1 cellular context compared by ENCODE assay signal in the genomic region with DNA sequence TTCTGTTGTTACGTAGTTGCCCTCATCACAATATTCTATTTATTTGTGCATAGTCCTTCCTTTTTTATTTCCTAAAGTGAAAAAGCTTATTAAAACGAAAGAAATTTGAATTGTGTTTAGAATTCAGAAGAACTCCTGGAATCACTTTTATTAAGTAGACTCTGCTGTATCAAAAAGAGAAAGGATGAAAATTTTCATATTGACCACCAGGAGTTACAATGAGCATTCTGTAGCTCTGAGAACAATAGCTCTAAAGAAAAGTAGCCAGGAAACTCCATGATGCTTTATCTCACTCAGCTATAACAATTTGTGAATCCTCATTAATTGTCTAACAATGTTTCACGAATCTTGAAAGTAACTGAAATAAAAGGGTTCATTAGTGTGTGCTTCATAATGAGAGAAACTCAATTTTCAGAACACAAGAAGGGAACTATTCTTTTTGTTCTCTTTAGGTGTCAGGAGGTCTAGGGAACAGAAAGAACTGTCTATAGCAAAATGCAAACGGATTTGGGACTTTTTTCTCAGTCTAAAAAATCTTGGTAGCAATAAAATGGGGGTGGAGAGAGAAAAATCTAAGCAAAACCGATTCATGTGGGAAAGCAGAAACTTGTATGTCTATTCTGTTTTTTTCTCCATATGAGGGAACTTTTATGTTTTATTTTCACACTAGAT.
TF ChIP-seq lines count a peak whose summit lies in the region.

No MANE protein-coding gene starts in this region.

TF ChIP-seq in GM12878, 131 proteins besides CTCF, POLR2A, EP300 and RAD21 (continued from another document):
- TF ChIP-seq, protein P1, sequence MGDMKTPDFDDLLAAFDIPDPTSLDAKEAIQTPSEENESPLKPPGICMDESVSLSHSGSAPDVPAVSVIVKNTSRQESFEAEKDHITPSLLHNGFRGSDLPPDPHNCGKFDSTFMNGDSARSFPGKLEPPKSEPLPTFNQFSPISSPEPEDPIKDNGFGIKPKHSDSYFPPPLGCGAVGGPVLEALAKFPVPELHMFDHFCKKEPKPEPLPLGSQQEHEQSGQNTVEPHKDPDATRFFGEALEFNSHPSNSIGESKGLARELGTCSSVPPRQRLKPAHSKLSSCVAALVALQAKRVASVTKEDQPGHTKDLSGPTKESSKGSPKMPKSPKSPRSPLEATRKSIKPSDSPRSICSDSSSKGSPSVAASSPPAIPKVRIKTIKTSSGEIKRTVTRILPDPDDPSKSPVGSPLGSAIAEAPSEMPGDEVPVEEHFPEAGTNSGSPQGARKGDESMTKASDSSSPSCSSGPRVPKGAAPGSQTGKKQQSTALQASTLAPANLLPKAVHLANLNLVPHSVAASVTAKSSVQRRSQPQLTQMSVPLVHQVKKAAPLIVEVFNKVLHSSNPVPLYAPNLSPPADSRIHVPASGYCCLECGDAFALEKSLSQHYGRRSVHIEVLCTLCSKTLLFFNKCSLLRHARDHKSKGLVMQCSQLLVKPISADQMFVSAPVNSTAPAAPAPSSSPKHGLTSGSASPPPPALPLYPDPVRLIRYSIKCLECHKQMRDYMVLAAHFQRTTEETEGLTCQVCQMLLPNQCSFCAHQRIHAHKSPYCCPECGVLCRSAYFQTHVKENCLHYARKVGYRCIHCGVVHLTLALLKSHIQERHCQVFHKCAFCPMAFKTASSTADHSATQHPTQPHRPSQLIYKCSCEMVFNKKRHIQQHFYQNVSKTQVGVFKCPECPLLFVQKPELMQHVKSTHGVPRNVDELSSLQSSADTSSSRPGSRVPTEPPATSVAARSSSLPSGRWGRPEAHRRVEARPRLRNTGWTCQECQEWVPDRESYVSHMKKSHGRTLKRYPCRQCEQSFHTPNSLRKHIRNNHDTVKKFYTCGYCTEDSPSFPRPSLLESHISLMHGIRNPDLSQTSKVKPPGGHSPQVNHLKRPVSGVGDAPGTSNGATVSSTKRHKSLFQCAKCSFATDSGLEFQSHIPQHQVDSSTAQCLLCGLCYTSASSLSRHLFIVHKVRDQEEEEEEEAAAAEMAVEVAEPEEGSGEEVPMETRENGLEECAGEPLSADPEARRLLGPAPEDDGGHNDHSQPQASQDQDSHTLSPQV (IDR thresholded peaks at IDR 0.05): no peak
- TF ChIP-seq YBX1 (IDR thresholded peaks at IDR 0.05): no peak
- TF ChIP-seq EZH2 (IDR thresholded peaks at IDR 0.05; ENCODE audit: borderline replicate concordance, control insufficient read depth, low read depth, low read length): no peak
- TF ChIP-seq, protein P2, sequence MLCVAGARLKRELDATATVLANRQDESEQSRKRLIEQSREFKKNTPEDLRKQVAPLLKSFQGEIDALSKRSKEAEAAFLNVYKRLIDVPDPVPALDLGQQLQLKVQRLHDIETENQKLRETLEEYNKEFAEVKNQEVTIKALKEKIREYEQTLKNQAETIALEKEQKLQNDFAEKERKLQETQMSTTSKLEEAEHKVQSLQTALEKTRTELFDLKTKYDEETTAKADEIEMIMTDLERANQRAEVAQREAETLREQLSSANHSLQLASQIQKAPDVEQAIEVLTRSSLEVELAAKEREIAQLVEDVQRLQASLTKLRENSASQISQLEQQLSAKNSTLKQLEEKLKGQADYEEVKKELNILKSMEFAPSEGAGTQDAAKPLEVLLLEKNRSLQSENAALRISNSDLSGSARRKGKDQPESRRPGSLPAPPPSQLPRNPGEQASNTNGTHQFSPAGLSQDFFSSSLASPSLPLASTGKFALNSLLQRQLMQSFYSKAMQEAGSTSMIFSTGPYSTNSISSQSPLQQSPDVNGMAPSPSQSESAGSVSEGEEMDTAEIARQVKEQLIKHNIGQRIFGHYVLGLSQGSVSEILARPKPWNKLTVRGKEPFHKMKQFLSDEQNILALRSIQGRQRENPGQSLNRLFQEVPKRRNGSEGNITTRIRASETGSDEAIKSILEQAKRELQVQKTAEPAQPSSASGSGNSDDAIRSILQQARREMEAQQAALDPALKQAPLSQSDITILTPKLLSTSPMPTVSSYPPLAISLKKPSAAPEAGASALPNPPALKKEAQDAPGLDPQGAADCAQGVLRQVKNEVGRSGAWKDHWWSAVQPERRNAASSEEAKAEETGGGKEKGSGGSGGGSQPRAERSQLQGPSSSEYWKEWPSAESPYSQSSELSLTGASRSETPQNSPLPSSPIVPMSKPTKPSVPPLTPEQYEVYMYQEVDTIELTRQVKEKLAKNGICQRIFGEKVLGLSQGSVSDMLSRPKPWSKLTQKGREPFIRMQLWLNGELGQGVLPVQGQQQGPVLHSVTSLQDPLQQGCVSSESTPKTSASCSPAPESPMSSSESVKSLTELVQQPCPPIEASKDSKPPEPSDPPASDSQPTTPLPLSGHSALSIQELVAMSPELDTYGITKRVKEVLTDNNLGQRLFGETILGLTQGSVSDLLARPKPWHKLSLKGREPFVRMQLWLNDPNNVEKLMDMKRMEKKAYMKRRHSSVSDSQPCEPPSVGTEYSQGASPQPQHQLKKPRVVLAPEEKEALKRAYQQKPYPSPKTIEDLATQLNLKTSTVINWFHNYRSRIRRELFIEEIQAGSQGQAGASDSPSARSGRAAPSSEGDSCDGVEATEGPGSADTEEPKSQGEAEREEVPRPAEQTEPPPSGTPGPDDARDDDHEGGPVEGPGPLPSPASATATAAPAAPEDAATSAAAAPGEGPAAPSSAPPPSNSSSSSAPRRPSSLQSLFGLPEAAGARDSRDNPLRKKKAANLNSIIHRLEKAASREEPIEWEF (IDR thresholded peaks at IDR 0.05; ENCODE audit: insufficient replicate concordance, low read depth, low read length): no peak
- TF ChIP-seq SMARCA5 (IDR thresholded peaks at IDR 0.05): no peak
- TF ChIP-seq, protein P3, sequence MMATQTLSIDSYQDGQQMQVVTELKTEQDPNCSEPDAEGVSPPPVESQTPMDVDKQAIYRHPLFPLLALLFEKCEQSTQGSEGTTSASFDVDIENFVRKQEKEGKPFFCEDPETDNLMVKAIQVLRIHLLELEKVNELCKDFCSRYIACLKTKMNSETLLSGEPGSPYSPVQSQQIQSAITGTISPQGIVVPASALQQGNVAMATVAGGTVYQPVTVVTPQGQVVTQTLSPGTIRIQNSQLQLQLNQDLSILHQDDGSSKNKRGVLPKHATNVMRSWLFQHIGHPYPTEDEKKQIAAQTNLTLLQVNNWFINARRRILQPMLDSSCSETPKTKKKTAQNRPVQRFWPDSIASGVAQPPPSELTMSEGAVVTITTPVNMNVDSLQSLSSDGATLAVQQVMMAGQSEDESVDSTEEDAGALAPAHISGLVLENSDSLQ (IDR thresholded peaks at IDR 0.05): no peak
- no peak for TF ChIP-seq TBL1XR1 (IDR thresholded peaks at IDR 0.05; ENCODE audit: low read depth, low read length)
- no peak for TF ChIP-seq ZNF384 (IDR thresholded peaks at IDR 0.05; ENCODE audit: borderline replicate concordance, low read depth, low read length)
- TF ChIP-seq, protein P4, sequence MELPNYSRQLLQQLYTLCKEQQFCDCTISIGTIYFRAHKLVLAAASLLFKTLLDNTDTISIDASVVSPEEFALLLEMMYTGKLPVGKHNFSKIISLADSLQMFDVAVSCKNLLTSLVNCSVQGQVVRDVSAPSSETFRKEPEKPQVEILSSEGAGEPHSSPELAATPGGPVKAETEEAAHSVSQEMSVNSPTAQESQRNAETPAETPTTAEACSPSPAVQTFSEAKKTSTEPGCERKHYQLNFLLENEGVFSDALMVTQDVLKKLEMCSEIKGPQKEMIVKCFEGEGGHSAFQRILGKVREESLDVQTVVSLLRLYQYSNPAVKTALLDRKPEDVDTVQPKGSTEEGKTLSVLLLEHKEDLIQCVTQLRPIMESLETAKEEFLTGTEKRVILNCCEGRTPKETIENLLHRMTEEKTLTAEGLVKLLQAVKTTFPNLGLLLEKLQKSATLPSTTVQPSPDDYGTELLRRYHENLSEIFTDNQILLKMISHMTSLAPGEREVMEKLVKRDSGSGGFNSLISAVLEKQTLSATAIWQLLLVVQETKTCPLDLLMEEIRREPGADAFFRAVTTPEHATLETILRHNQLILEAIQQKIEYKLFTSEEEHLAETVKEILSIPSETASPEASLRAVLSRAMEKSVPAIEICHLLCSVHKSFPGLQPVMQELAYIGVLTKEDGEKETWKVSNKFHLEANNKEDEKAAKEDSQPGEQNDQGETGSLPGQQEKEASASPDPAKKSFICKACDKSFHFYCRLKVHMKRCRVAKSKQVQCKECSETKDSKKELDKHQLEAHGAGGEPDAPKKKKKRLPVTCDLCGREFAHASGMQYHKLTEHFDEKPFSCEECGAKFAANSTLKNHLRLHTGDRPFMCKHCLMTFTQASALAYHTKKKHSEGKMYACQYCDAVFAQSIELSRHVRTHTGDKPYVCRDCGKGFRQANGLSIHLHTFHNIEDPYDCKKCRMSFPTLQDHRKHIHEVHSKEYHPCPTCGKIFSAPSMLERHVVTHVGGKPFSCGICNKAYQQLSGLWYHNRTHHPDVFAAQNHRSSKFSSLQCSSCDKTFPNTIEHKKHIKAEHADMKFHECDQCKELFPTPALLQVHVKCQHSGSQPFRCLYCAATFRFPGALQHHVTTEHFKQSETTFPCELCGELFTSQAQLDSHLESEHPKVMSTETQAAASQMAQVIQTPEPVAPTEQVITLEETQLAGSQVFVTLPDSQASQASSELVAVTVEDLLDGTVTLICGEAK (IDR thresholded peaks at IDR 0.05; ENCODE audit: borderline replicate concordance): no peak
- TF ChIP-seq, protein P5, sequence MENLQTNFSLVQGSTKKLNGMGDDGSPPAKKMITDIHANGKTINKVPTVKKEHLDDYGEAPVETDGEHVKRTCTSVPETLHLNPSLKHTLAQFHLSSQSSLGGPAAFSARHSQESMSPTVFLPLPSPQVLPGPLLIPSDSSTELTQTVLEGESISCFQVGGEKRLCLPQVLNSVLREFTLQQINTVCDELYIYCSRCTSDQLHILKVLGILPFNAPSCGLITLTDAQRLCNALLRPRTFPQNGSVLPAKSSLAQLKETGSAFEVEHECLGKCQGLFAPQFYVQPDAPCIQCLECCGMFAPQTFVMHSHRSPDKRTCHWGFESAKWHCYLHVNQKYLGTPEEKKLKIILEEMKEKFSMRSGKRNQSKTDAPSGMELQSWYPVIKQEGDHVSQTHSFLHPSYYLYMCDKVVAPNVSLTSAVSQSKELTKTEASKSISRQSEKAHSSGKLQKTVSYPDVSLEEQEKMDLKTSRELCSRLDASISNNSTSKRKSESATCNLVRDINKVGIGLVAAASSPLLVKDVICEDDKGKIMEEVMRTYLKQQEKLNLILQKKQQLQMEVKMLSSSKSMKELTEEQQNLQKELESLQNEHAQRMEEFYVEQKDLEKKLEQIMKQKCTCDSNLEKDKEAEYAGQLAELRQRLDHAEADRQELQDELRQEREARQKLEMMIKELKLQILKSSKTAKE (IDR thresholded peaks at IDR 0.05; ENCODE audit: low read depth, poor library complexity, severe bottlenecking): no peak
- TF ChIP-seq ZNF207 (IDR thresholded peaks at IDR 0.05; ENCODE audit: borderline replicate concordance): no peak
- TF ChIP-seq TAF1 (IDR thresholded peaks at IDR 0.05; ENCODE audit: borderline replicate concordance, low read depth, low read length): no peak
- TF ChIP-seq NR2F1 (conservative IDR thresholded peaks at IDR 0.05): no peak
- TF ChIP-seq JUNB (IDR thresholded peaks at IDR 0.05): no peak
- TF ChIP-seq MTA2 (IDR thresholded peaks at IDR 0.05; ENCODE audit: low read depth): peak; percentile 96
